1 cellular context compared by ENCODE assay signal in the genomic region with DNA sequence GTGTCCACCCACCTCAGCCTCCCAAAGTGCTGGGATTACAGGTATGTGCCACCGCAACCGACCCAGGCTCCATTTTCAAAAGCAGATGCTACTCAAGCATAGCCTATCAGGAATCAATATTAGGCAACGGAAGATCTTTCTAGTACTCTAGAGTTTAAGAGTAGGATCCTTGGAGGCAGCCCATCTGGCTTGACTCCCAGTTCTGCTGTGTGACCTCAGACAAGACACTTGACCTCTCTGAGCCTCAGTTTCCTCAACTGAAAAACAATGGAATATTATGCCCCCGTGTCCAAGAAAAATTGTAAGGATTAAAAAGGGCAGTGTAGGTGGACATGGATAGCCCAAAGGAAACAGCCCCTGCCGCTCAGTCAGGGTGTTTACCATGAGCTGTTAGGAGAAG.
TF ChIP-seq lines count a peak whose summit lies in the region.

No MANE protein-coding gene starts in this region.

TF ChIP-seq in K562, 482 proteins besides CTCF, POLR2A, EP300 and RAD21 (continued from another document):
- TF ChIP-seq, protein P1, sequence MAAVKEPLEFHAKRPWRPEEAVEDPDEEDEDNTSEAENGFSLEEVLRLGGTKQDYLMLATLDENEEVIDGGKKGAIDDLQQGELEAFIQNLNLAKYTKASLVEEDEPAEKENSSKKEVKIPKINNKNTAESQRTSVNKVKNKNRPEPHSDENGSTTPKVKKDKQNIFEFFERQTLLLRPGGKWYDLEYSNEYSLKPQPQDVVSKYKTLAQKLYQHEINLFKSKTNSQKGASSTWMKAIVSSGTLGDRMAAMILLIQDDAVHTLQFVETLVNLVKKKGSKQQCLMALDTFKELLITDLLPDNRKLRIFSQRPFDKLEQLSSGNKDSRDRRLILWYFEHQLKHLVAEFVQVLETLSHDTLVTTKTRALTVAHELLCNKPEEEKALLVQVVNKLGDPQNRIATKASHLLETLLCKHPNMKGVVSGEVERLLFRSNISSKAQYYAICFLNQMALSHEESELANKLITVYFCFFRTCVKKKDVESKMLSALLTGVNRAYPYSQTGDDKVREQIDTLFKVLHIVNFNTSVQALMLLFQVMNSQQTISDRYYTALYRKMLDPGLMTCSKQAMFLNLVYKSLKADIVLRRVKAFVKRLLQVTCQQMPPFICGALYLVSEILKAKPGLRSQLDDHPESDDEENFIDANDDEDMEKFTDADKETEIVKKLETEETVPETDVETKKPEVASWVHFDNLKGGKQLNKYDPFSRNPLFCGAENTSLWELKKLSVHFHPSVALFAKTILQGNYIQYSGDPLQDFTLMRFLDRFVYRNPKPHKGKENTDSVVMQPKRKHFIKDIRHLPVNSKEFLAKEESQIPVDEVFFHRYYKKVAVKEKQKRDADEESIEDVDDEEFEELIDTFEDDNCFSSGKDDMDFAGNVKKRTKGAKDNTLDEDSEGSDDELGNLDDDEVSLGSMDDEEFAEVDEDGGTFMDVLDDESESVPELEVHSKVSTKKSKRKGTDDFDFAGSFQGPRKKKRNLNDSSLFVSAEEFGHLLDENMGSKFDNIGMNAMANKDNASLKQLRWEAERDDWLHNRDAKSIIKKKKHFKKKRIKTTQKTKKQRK (IDR thresholded peaks at IDR 0.05; ENCODE audit: borderline replicate concordance, low read depth, low read length): no peak
- TF ChIP-seq ZNF12 (CRISPR knock-in tag; IDR thresholded peaks at IDR 0.05) (no peak), SMARCA5 (IDR thresholded peaks at IDR 0.05) (peak; percentile 38; the same call in 1 of the 2 replicates), BCOR (IDR thresholded peaks at IDR 0.05) (peak; percentile 87), RBM25 (IDR thresholded peaks at IDR 0.05; ENCODE audit: low read depth, low read length, severe bottlenecking) (peak; percentile 81), ZBTB1 (CRISPR knock-in tag; IDR thresholded peaks at IDR 0.05; ENCODE audit: borderline replicate concordance, low read depth) (no peak), KDM1A (IDR thresholded peaks at IDR 0.05) (peak; percentile 33 to 44; a peak in 2 of 4 replicates)
TF ChIP-seq in K562: peak in this region for 5.
